Comparison of ENCODE assay signal across 9 cellular contexts in the genomic region with DNA sequence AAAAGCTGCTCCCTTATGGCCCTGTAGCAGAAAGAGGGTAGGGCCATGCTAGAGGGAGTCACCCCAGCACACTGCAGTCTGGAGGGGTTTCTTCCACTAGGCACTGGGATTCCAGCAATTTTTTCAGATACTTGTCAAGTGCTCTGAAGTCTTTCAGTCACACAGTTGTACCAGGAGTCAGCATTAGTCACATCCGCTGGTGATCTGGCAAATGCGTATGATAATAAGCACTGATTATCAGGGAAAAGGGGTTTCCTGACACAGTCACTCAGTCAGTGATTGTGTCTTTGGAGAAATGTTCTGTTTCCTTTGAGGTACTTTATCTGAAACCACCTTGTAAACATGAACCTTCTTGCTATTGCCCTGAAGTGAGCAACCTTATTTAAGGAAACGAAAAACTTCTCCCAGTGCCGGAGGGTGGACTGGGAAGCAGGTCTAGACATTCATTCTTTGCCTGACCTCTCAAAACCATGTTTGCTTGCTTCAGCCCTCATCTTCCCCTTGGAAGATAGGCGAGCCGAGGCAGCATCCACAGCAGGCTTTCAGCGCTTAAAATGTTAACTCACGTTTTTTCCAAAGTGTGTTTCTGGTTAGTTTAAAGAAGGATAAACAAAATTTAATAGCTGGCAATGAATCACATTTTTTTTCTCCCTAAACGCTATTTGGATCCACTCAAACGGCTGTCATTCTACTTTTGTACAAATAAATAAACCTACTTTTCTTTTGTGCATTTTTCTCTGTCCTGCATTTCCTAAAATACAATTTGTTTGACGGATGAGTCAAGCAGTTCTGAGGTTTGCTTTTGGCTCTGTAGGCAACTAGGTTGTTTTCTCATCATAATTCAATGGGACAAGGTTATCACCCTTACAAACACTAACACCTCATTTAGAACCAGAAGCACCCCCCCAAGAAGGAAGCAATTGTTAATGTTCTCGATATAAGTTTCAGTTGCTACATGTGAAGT.
DNase-seq lines count a peak whose midpoint lies in the region; ATAC-seq and TF ChIP-seq lines count a peak whose summit lies in the region.
"Had no signal": no experiment of that assay in that cellular context is flagged by ENCODE, and none has a peak within 500 bp of the region (broad histone marks: within the 10 kb centered on the region; RNA-seq: fewer than 3 reads in every experiment).

No MANE protein-coding gene starts in this region.

- H3K4me3 ChIP-seq in fibroblast of the aortic adventitia (ENCODE audit: low read depth, low read length): no peak overlapping the region
- H3K4me3 ChIP-seq: body of pancreas had no signal

- CTCF ChIA-PET in HEK293T (lab: Yijun Ruan, JAX): no interaction called here

- DNase-seq in HEK293T (ENCODE audit: extremely low spot score) (no peak), SW480 (ENCODE audit: low spot score) (peak; percentile 47), fibroblast of the aortic adventitia (ENCODE audit: low read depth) (peak; percentile 67), smooth muscle cell of the brain vasculature (ENCODE audit: low read depth, low spot score) (peak; percentile 56), NCI-H1436 (lab: John Stamatoyannopoulos, UW) (no peak), DMS 273 treated with DMSO at 0.1 percent for 48 hours (lab: John Stamatoyannopoulos, UW) (no peak)
- DNase-seq: body of pancreas, RPMI8226 had no signal

- no peak for TF ChIP-seq CTCF in fibroblast of the aortic adventitia (IDR thresholded peaks at IDR 0.05; ENCODE audit: insufficient read depth, low read length)

- ATAC-seq in GM21825 (IDR thresholded peaks at IDR 0.05; ENCODE audit: unreplicated experiment): no peak
- ATAC-seq: body of pancreas had no signal

- POLR2A ChIA-PET in HEK293T (lab: Yijun Ruan, JAX): no interaction called here

TF ChIP-seq in HEK293T, 16 proteins besides CTCF, POLR2A, EP300 and RAD21:
- 0 out of 2 replicates have a peak, but pooled peaks have one; percentile 21 for TF ChIP-seq ZNF384 (IDR thresholded peaks at IDR 0.05)
- no peak for TF ChIP-seq SUZ12 (IDR thresholded peaks at IDR 0.05)
- TF ChIP-seq, protein P1, sequence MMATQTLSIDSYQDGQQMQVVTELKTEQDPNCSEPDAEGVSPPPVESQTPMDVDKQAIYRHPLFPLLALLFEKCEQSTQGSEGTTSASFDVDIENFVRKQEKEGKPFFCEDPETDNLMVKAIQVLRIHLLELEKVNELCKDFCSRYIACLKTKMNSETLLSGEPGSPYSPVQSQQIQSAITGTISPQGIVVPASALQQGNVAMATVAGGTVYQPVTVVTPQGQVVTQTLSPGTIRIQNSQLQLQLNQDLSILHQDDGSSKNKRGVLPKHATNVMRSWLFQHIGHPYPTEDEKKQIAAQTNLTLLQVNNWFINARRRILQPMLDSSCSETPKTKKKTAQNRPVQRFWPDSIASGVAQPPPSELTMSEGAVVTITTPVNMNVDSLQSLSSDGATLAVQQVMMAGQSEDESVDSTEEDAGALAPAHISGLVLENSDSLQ (IDR thresholded peaks at IDR 0.05): peak; percentile 49; the same call in 1 of the 2 replicates
TF ChIP-seq in HEK293T: peak in this region for 2.

Comparison
In these comparisons a context has a peak if more than half of its experiments do, and no peak if none do; other contexts are left out.
1. DNase-seq: peak in SW480 (single experiment), fibroblast of the aortic adventitia (single experiment) and smooth muscle cell of the brain vasculature (single experiment); none in HEK293T (single experiment), NCI-H1436 (single experiment) and DMS 273 treated with DMSO at 0.1 percent for 48 hours (single experiment).